Comparison of ENCODE assay signal across 8 cellular contexts in genomic region chr16:30786936-30787612, GRCh38. TPM values are rescaled to one million over a fixed set of nuclear protein-coding genes. Genes with fewer than 3 reads are reported as not detected.
DNase-seq lines count a peak whose midpoint lies in the region; ATAC-seq and FAIRE-seq lines count a peak whose summit lies in the region.

Gene ZNF629 (minus strand): TSS chr16:30787205. CDS start chr16:30784482, 2,723 bp downstream.

- no peak within 1 kb of the TSS for H4K91ac ChIP-seq in neuronal stem cell (ENCODE audit: low read depth, low read length, poor library complexity)

- peaks cover 8% of the 10 kb centered on the region for H3K4me1 Mint-ChIP-seq in activated naive CD8-positive, alpha-beta T cell treated with anti-CD3 and anti-CD28 coated beads, Interleukin-2, amount 10 ng/mL, durations not matched to agents 7 days and 5 days

- H2BK5ac ChIP-seq in neuronal stem cell (ENCODE audit: low read length) = peak within 1 kb of the TSS; percentile 62

- intact Hi-C loops in Right ventricle myocardium superior (cut with DNase I) = no loop called here

- peaks cover 21 to 35% of the 10 kb centered on the region in 2 donors for H3K36me3 ChIP-seq in neuronal stem cell (replicated peaks in 1 of 2; ENCODE audit: control insufficient read depth in 2 of 2, insufficient read depth in 2 of 2, low read length in 2 of 2)

- peak within 1 kb of the TSS; percentile 20 for H3K27ac Mint-ChIP-seq in activated naive CD8-positive, alpha-beta T cell treated with anti-CD3 and anti-CD28 coated beads, Interleukin-2, amount 10 ng/mL, durations not matched to agents 7 days and 5 days

- peaks cover 10% of the 10 kb centered on the region for H3K79me1 ChIP-seq in neuronal stem cell (ENCODE audit: low read depth, low read length)

- POLR2A ChIA-PET in activated naive CD8-positive, alpha-beta T cell treated with anti-CD3 and anti-CD28 coated beads, Interleukin-2, amount 10 ng/mL, durations not matched to agents 7 days and 5 days (lab: Charles Lee) = interaction anchor here (1.2 kb wide), 1 partner anchor 18 kb away, joined by 5 read pairs; no protein-coding TSS in a partner anchor

- no peak within 1 kb of the TSS for H2BK12ac ChIP-seq in neuronal stem cell (ENCODE audit: low read length)

- peak within 1 kb of the TSS; percentile 76 to 91 for H3K4me3 ChIP-seq in neuronal stem cell (ENCODE audit: low read length in 2 of 2)

- peak within 1 kb of the TSS; percentile 75 for H3K4me2 ChIP-seq in neuronal stem cell (ENCODE audit: insufficient read depth, low read length, poor library complexity, severe bottlenecking)

- H3K14ac ChIP-seq in neuronal stem cell (ENCODE audit: low read length) = peak within 1 kb of the TSS; percentile 94

- no peak within 1 kb of the TSS for H4K8ac ChIP-seq in neuronal stem cell (ENCODE audit: low read depth, low read length)

- no peak for FAIRE-seq in GM19239 (lab: Jason Lieb, UNC)

- H3K9me3 Mint-ChIP-seq in activated naive CD8-positive, alpha-beta T cell treated with anti-CD3 and anti-CD28 coated beads, Interleukin-2, amount 10 ng/mL, durations not matched to agents 7 days and 5 days = no peaks in the 10 kb centered on the region

- no CpG with 5 or more reads among the region's 37 CpGs for WGBS in neuronal stem cell (ENCODE audit: extremely low coverage in 2 of 2, insufficient read length in 2 of 2, insufficient replicate concordance in 1 of 2), 2 donors

- peak within 1 kb of the TSS; percentile 73 for H3K23ac ChIP-seq in neuronal stem cell (ENCODE audit: low read depth, low read length, poor library complexity)

- peak within 1 kb of the TSS; percentile 89 for H2AK5ac ChIP-seq in neuronal stem cell (ENCODE audit: low read depth, low read length)

- peak within 1 kb of the TSS; percentile 97 for H3K18ac ChIP-seq in neuronal stem cell (ENCODE audit: low read length)

- H3K4me3 Mint-ChIP-seq in activated naive CD8-positive, alpha-beta T cell treated with anti-CD3 and anti-CD28 coated beads, Interleukin-2, amount 10 ng/mL, durations not matched to agents 7 days and 5 days = peak within 1 kb of the TSS; percentile 84

- peak within 1 kb of the TSS; percentile 59 for H2BK15ac ChIP-seq in neuronal stem cell (ENCODE audit: low read length)

- H3K9me3 ChIP-seq in neuronal stem cell (replicated peaks in 1 of 2; ENCODE audit: control insufficient read depth in 2 of 2, insufficient read depth in 1 of 2, low read depth in 1 of 2, low read length in 2 of 2) = no peaks in the 10 kb centered on the region

- peak within 1 kb of the TSS; percentile 98 for H3K9ac ChIP-seq in neuronal stem cell (ENCODE audit: low read depth, low read length, poor library complexity)

- H3K27me3 ChIP-seq in neuronal stem cell (ENCODE audit: control insufficient read depth in 3 of 3, insufficient read depth in 3 of 3, low read depth in 1 of 3, low read length in 3 of 3) = no peaks in the 10 kb centered on the region

- H2AFZ ChIP-seq in neuronal stem cell (ENCODE audit: low read length) = peak within 1 kb of the TSS; percentile 95

- DNase-seq in AG08395 (ENCODE audit: low spot score) (peak; percentile 91), GM19239 (ENCODE audit: insufficient read length, low spot score) (peak; percentile 66), NCI-H69 (lab: John Stamatoyannopoulos, UW) (peak; percentile 90), Right ventricle myocardium superior (peak; percentile 72), neuronal stem cell (ENCODE audit: low spot score) (peak; percentile 87)
- no peak for DNase-seq in activated naive CD8-positive, alpha-beta T cell treated with anti-CD3 and anti-CD28 coated beads, Interleukin-2, amount 10 ng/mL, durations not matched to agents 7 days and 5 days
- DNase-seq in NK-92 treated with Interleukin-12 subunit alpha and Interleukin-12 subunit beta, amount 100 ng/mL, for 24 hours (lab: John Stamatoyannopoulos, UW) = no peak

- peak within 1 kb of the TSS; percentile 37 for H2BK120ac ChIP-seq in neuronal stem cell (ENCODE audit: low read depth, low read length)

- peak within 1 kb of the TSS; percentile 60 for H3K4ac ChIP-seq in neuronal stem cell (ENCODE audit: low read length)

- H3K27me3 Mint-ChIP-seq in activated naive CD8-positive, alpha-beta T cell treated with anti-CD3 and anti-CD28 coated beads, Interleukin-2, amount 10 ng/mL, durations not matched to agents 7 days and 5 days = peaks cover 17% of the 10 kb centered on the region

- H3K4me1 ChIP-seq in neuronal stem cell (ENCODE audit: control insufficient read depth in 2 of 2, insufficient read depth in 1 of 2, low read depth in 1 of 2, low read length in 2 of 2) = peaks cover 6 to 9% of the 10 kb centered on the region in 2 donors

- H3K27ac ChIP-seq in neuronal stem cell (replicated peaks; ENCODE audit: low read length) = peak within 1 kb of the TSS; percentile 80

- peak; percentile 40 for ATAC-seq in activated naive CD8-positive, alpha-beta T cell treated with anti-CD3 and anti-CD28 coated beads, Interleukin-2, amount 10 ng/mL, durations not matched to agents 7 days and 5 days (ENCODE audit: low read depth)
- peak; percentile 84 for ATAC-seq in Right ventricle myocardium superior (ENCODE audit: poor library complexity)
- no peak for ATAC-seq in HG03095 (IDR thresholded peaks at IDR 0.05; ENCODE audit: unreplicated experiment)

- H3K36me3 Mint-ChIP-seq in activated naive CD8-positive, alpha-beta T cell treated with anti-CD3 and anti-CD28 coated beads, Interleukin-2, amount 10 ng/mL, durations not matched to agents 7 days and 5 days = no peaks in the 10 kb centered on the region

RNA-seq across cellular contexts. Expression of gene ZNF629, which starts in this region (rescaled TPM):
- 1 to 10 TPM; 5.2 to 6.0 TPM for total RNA-seq in activated naive CD8-positive, alpha-beta T cell treated with anti-CD3 and anti-CD28 coated beads, Interleukin-2, amount 10 ng/mL, durations not matched to agents 7 days and 5 days
- 16.5 TPM for total RNA-seq in Right ventricle myocardium superior
- polyA plus RNA-seq in neuronal stem cell (2013, experiment 1 of 2) = 10.7 TPM
- polyA plus RNA-seq in neuronal stem cell (2013, experiment 2 of 2) = 11.2 TPM

Comparison
In these comparisons a context has a peak if more than half of its experiments do, and no peak if none do; other contexts are left out.
1. DNase-seq: peak in AG08395 (single experiment), GM19239 (single experiment), NCI-H69 (single experiment), Right ventricle myocardium superior (single experiment) and neuronal stem cell (single experiment); none in activated naive CD8-positive, alpha-beta T cell treated with anti-CD3 and anti-CD28 coated beads, Interleukin-2, amount 10 ng/mL, durations not matched to agents 7 days and 5 days (single experiment) and NK-92 treated with Interleukin-12 subunit alpha and Interleukin-12 subunit beta, amount 100 ng/mL, for 24 hours (single experiment).